In genomic region chr9:75910716-75911115, GRCh38 we compare ENCODE assay signal across 22 cellular contexts. TPM values are rescaled to one million over a fixed set of nuclear protein-coding genes. Genes with fewer than 3 reads are reported as not detected.
DNase-seq lines count a peak whose midpoint lies in the region; ATAC-seq, FAIRE-seq and TF ChIP-seq lines count a peak whose summit lies in the region.
"Had no signal": no experiment of that assay in that cellular context is flagged by ENCODE, and none has a peak within 500 bp of the region (broad histone marks: within the 10 kb centered on the region; RNA-seq: fewer than 3 reads in every experiment).

No MANE protein-coding gene starts in this region.

- H4K5ac ChIP-seq in H1 (ENCODE audit: insufficient read length, low read depth, low read length) = no peak overlapping the region

- H3K27me3 Mint-ChIP-seq in WTC11 (ENCODE audit: low read depth) = no peaks in the 10 kb centered on the region
- H3K27me3 Mint-ChIP-seq: CD4-positive, alpha-beta memory T cell had no signal

- H3K9me3 ChIP-seq in H1 (ENCODE audit: insufficient read depth in 2 of 2, low read depth in 1 of 2, low read length in 1 of 2) (no peaks in the 10 kb centered on the region), trophoblast cell (ENCODE audit: insufficient read depth, low read depth, low read length) (no peaks in the 10 kb centered on the region)
- H3K9me3 ChIP-seq: BLaER1 had no signal

- H3K79me1 ChIP-seq in H1 (ENCODE audit: low read depth, low read length) (peaks cover 5% of the 10 kb centered on the region; the same call in 1 of the 2 replicates), trophoblast cell (ENCODE audit: low read length) (no peaks in the 10 kb centered on the region)

- H3K4ac ChIP-seq in H1 (replicated peaks; ENCODE audit: insufficient read length, low read depth, low read length) (no peak overlapping the region), trophoblast cell (ENCODE audit: low read depth, low read length) (no peak overlapping the region)

- ATAC-seq in WTC11 = no peak
- ATAC-seq: GM23338, HCT116, K562 had no signal

- H2BK5ac ChIP-seq in H1 (ENCODE audit: low read depth, low read length) (no peak overlapping the region), trophoblast cell (ENCODE audit: low read depth, low read length, poor library complexity) (no peak overlapping the region)

- peaks cover 0 to 2% of the 10 kb centered on the region in 2 experiments for H4K20me1 ChIP-seq in H1 (replicated peaks in 1 of 2; ENCODE audit: control insufficient read depth in 1 of 2, insufficient read depth in 2 of 2, low read length in 2 of 2)
- H4K20me1 ChIP-seq: BLaER1 had no signal

- 87% methylated on average over 4 of the region's 4 CpGs; no CpG with 5 or more reads in 1 of the 2 experiments for WGBS in H1 (ENCODE audit: extremely low coverage in 1 of 2, insufficient coverage in 1 of 2, insufficient read length in 1 of 2, insufficient replicate concordance in 2 of 2, low coverage in 1 of 2, low lambda C conversion rate in 2 of 2, missing lambda C conversion rate in 1 of 2), 2 experiments
- no CpG with 5 or more reads among the region's 4 CpGs for WGBS in trophoblast cell (ENCODE audit: extremely low coverage, insufficient coverage, insufficient read length)

- H3K27me3 ChIP-seq in H1 (replicated peaks in 1 of 4; ENCODE audit: control insufficient read depth in 3 of 4, extremely low read depth in 1 of 4, insufficient read depth in 3 of 4, low read length in 3 of 4) (no peaks in the 10 kb centered on the region), trophoblast cell (ENCODE audit: insufficient read depth, low read length) (no peaks in the 10 kb centered on the region)
- H3K27me3 ChIP-seq: BLaER1 had no signal

- H3K18ac ChIP-seq in H1 (ENCODE audit: extremely low read depth, low read length) (no peak overlapping the region), trophoblast cell (ENCODE audit: low read length) (no peak overlapping the region)

- H3K36me3 ChIP-seq in H1 (ENCODE audit: control insufficient read depth in 2 of 4, insufficient read depth in 4 of 4, low read length in 3 of 4) (no peaks in the 10 kb centered on the region), trophoblast cell (ENCODE audit: control insufficient read depth in 1 of 2, insufficient read depth in 2 of 2, low read length in 2 of 2) (no peaks in the 10 kb centered on the region)
- H3K36me3 ChIP-seq: BLaER1 had no signal

- H3K4me2 ChIP-seq in H1 (ENCODE audit: insufficient read depth in 1 of 2, low read depth in 2 of 2, low read length in 2 of 2) (no peak overlapping the region), trophoblast cell (ENCODE audit: low read length) (no peak overlapping the region)
- H3K4me2 ChIP-seq: BLaER1, GM23338 had no signal

- POLR2A ChIA-PET in WTC11 (lab: Charles Lee) (no interaction called here), H1 (lab: Charles Lee; ENCODE audit: partially characterized antibody) (no interaction called here), GM10248 (lab: Yijun Ruan, JAX) (no interaction called here)

- no peak overlapping the region for H3K56ac ChIP-seq in H1 (replicated peaks; ENCODE audit: insufficient read length, low read depth, low read length)

- no peak overlapping the region for H3K14ac ChIP-seq in H1 (ENCODE audit: insufficient read length)
- H3K14ac ChIP-seq in trophoblast cell (ENCODE audit: low read length) = no peak overlapping the region

- H3K4me3 Mint-ChIP-seq in WTC11 = no peak overlapping the region
- H3K4me3 Mint-ChIP-seq: CD14-positive monocyte; CD4-positive, alpha-beta memory T cell; GM23338; HFFc6 had no signal

- H3K9ac ChIP-seq in H1 (replicated peaks in 1 of 4; ENCODE audit: extremely low read depth in 1 of 4, low read depth in 3 of 4, low read length in 3 of 4) = no peak overlapping the region
- H3K9ac ChIP-seq in trophoblast cell (ENCODE audit: low read length) = no peak overlapping the region
- H3K9ac ChIP-seq: BLaER1 had no signal

- no peak for FAIRE-seq in H1 (lab: Jason Lieb, UNC)
- no peak for FAIRE-seq in GM19239 (lab: Jason Lieb, UNC)
- FAIRE-seq: A204.1, GM12891, HTR-8/SVneo, K562 had no signal

- H3K23me2 ChIP-seq in H1 (ENCODE audit: low read depth, low read length) = no peaks in the 10 kb centered on the region

- CTCF ChIA-PET in WTC11 (lab: Charles Lee) (no interaction called here), H1 (lab: Charles Lee; ENCODE audit: partially characterized antibody) (no interaction called here), GM10248 (lab: Yijun Ruan, JAX) (no interaction called here)

- TF ChIP-seq POLR2A in H1 (IDR thresholded peaks at IDR 0.05; ENCODE audit: control extremely low read depth in 1 of 2, low read depth in 2 of 2, low read length in 2 of 2) = no peak

- H2AK5ac ChIP-seq in H1 (ENCODE audit: low read depth, low read length) = no peak overlapping the region
- no peak overlapping the region for H2AK5ac ChIP-seq in trophoblast cell (ENCODE audit: low read length)

- peaks cover 3% of the 10 kb centered on the region; the same call in 1 of the 2 replicates for H3K9me3 Mint-ChIP-seq in WTC11
- H3K9me3 Mint-ChIP-seq: CD14-positive monocyte, GM23338 had no signal

- TF ChIP-seq RAD21 in H1 (IDR thresholded peaks at IDR 0.05 in 1 of 2, conservative IDR thresholded peaks at IDR 0.05 in 1 of 2; ENCODE audit: low read depth in 2 of 2, low read length in 2 of 2) = no peak

- no peak overlapping the region for H2BK20ac ChIP-seq in H1 (ENCODE audit: low read length)

- H2BK12ac ChIP-seq in H1 (ENCODE audit: low read depth, low read length) = no peak overlapping the region
- no peak overlapping the region for H2BK12ac ChIP-seq in trophoblast cell (ENCODE audit: low read length)

- peaks cover 64% of the 10 kb centered on the region for H3K4me1 Mint-ChIP-seq in WTC11

- H4K8ac ChIP-seq in H1 (ENCODE audit: extremely low read depth, insufficient read depth, low read length) (peak overlapping the region; percentile 31; the same call in 1 of the 2 replicates), trophoblast cell (ENCODE audit: low read depth, low read length) (no peak overlapping the region)

- no peak overlapping the region for H2AFZ ChIP-seq in H1 (ENCODE audit: low read length)
- H2AFZ ChIP-seq in trophoblast cell (ENCODE audit: insufficient read depth, low read length, poor library complexity) = no peak overlapping the region
- H2AFZ ChIP-seq: GM23338 had no signal

- H3K23ac ChIP-seq in H1 (ENCODE audit: insufficient read length) = no peak overlapping the region
- no peak overlapping the region for H3K23ac ChIP-seq in trophoblast cell (ENCODE audit: low read length)

- H3K79me2 ChIP-seq in H1 (ENCODE audit: control insufficient read depth in 1 of 2, insufficient read depth in 2 of 2, low read length in 2 of 2) (peaks cover 0 to 75% of the 10 kb centered on the region in 2 experiments; a peak in 3 of 4 replicates), trophoblast cell (ENCODE audit: control insufficient read depth, insufficient read depth, low read length, poor library complexity) (no peaks in the 10 kb centered on the region)

- H2BK120ac ChIP-seq in H1 (replicated peaks; ENCODE audit: low read depth, low read length) (no peak overlapping the region), trophoblast cell (ENCODE audit: insufficient read depth, low read length, poor library complexity) (no peak overlapping the region)

- H3K4me1 ChIP-seq in H1 (replicated peaks in 1 of 4; ENCODE audit: control insufficient read depth in 3 of 4, insufficient read depth in 4 of 4, low read length in 3 of 4) = peaks cover 0 to 8% (median 4%) of the 10 kb centered on the region in 4 experiments; a peak in 1 of 7 replicates
- peaks cover 1 to 2% of the 10 kb centered on the region in 2 experiments for H3K4me1 ChIP-seq in trophoblast cell (ENCODE audit: control insufficient read depth in 1 of 2, insufficient read depth in 2 of 2, low read length in 2 of 2)
- H3K4me1 ChIP-seq: BLaER1 had no signal

- H3K4me3 ChIP-seq in H1 (ENCODE audit: extremely low read depth in 1 of 4, insufficient read depth in 2 of 4, low read depth in 3 of 4, low read length in 4 of 4) (no peak overlapping the region), trophoblast cell (ENCODE audit: low read depth, low read length) (no peak overlapping the region)
- H3K4me3 ChIP-seq: BLaER1, GM23338, K562 had no signal

- DNase-seq in WTC11 (ENCODE audit: low spot score) (no peak), H1 (ENCODE audit: low read depth in 1 of 2, low spot score in 2 of 2) (no peak), left kidney (ENCODE audit: low read depth, low spot score) (peak; percentile 49), GM10248 (ENCODE audit: extremely low spot score) (no peak), GM19239 (ENCODE audit: insufficient read length, low spot score) (no peak), trophoblast cell (no peak)
- DNase-seq: ACHN; AML-193; CD4-positive, alpha-beta memory T cell; DMS79 treated with DMSO at 0.1 percent for 48 hours; GF-D8; H7; HFFc6; IMR-90 had no signal

- no peak overlapping the region for H4K12ac ChIP-seq in trophoblast cell (ENCODE audit: low read depth, low read length)

- H3K27ac Mint-ChIP-seq in WTC11 = 0 out of 2 replicates have a peak overlapping the region, but pooled peaks have one; percentile 11
- H3K27ac Mint-ChIP-seq: CD14-positive monocyte; CD4-positive, alpha-beta memory T cell; GM23338; HFFc6 had no signal

- H3K27ac ChIP-seq in H1 (ENCODE audit: low read depth, low read length) (no peak overlapping the region), trophoblast cell (ENCODE audit: low read depth, low read length) (no peak overlapping the region)
- H3K27ac ChIP-seq: BLaER1 had no signal

- H3K36me3 Mint-ChIP-seq in WTC11 = 0 out of 2 replicates have a peak, but pooled peaks cover 3% of the 10 kb centered on the region

- no peak for TF ChIP-seq EP300 in H1 (IDR thresholded peaks at IDR 0.05; ENCODE audit: borderline replicate concordance in 1 of 2, low read depth in 2 of 2, low read length in 2 of 2)

- H2BK15ac ChIP-seq in H1 (ENCODE audit: low read length) = no peak overlapping the region

- TF ChIP-seq CTCF in WTC11 (IDR thresholded peaks at IDR 0.05) = no peak
- no peak for TF ChIP-seq CTCF in H1 (IDR thresholded peaks at IDR 0.05; ENCODE audit: control extremely low read depth in 1 of 3, insufficient read depth in 1 of 3, low read depth in 1 of 3, low read length in 3 of 3)
- no peak for TF ChIP-seq CTCF in GM10248 (IDR thresholded peaks at IDR 0.05; ENCODE audit: control extremely low read depth, extremely low read depth, low read depth, missing control alignments)

- H4K91ac ChIP-seq in H1 (replicated peaks; ENCODE audit: insufficient read length, low read length) = no peak overlapping the region
- no peak overlapping the region for H4K91ac ChIP-seq in trophoblast cell (ENCODE audit: low read depth, low read length)

RNA-seq across cellular contexts. Expression of gene PCSK5, which starts 20.2 kb away (rescaled TPM):
- total RNA-seq in WTC11 (2021) = 16.9 to 30.6 TPM (median 17.8 TPM) in 3 replicates
- total RNA-seq in H1 (2021; fragmentation: NEBNext Ultra II Directional; extraction: Animal tissue kit (Norgen Biotek cat#: 25700)) = 10.1 and 10.7 TPM in 2 replicates
- polyA plus RNA-seq in H1 (2011; rRNA removed) = 5.5 and 5.6 TPM in 2 replicates
- polyA plus RNA-seq in H1 (2011; cell fraction: cytosol; rRNA removed) = 6.2 TPM
- polyA plus RNA-seq in H1 (2011; cell fraction: nucleus; rRNA removed) = 13.1 TPM
- 6.2 to 7.1 TPM (median 6.7 TPM) in 4 replicates for polyA plus RNA-seq in H1 (2012, experiment 1 of 2)
- polyA plus RNA-seq in H1 (2012, experiment 2 of 2) = 1.4 TPM
- polyA plus RNA-seq in H1 (2013, experiment 1 of 2) = 12.4 TPM
- polyA plus RNA-seq in H1 (2013, experiment 2 of 2) = 11.5 TPM
- polyA minus RNA-seq in H1 (2011; rRNA and poly(A)+ RNA removed) = 22.7 and 25.9 TPM in 2 replicates
- 8.3 TPM for polyA minus RNA-seq in H1 (2011; cell fraction: cytosol; rRNA and poly(A)+ RNA removed)
- polyA minus RNA-seq in H1 (2011; cell fraction: nucleus; rRNA and poly(A)+ RNA removed) = 40.7 TPM
- polyA plus RNA-seq in trophoblast cell (2013) = 18.4 and 18.5 TPM in 2 replicates
- total RNA-seq: K562 had no signal
- polyA plus RNA-seq: K562 had no signal
